7 cellular contexts compared by ENCODE assay signal in the genomic region with DNA sequence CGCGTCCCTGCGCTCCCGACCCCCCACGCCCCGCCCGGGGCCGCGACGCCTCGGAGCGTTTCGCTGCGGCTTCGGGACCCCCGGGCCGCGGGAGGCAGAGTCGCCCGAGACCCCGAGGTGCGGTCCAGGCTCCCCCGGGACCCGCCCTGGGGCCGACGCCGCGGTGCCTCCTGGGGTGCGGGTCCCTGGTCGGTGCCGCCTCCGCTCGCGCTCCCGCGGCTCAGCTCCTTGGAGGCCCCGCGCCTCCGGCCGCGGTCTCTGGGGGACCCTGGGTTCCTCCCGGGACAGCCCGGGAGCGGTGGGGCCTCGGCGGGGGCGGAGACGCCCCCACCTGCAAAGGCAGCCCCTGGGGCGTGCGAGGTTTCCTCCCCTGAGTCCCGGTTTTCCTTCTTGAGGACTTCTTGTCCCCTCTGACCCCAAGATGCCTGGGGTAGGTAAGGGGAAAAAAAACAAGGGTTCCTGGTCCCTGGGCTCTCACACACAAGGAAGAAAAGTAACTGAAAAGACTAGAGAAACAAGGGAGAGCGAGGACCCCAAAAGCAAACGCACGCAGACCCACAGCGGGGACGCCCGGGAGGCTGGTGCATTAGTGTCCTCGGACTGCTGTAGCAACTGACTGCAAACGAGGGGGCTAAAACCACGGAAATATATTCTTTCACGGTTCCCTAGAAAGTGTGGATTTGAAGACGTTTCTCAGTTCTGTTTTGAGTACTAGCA. TPM values are rescaled to one million over a fixed set of nuclear protein-coding genes. Genes with fewer than 3 reads are reported as not detected.
DNase-seq lines count a peak whose midpoint lies in the region; ATAC-seq and TF ChIP-seq lines count a peak whose summit lies in the region.

No MANE protein-coding gene starts in this region.

- no peak overlapping the region for H3K27ac Mint-ChIP-seq in MCF 10A (ENCODE audit: low read depth, unreplicated experiment)

- no peak overlapping the region for H4K91ac ChIP-seq in mesenchymal stem cell (ENCODE audit: low read length)

- no peaks in the 10 kb centered on the region for H3K36me3 Mint-ChIP-seq in MCF 10A (ENCODE audit: insufficient read depth, unreplicated experiment)

- H3K4me1 ChIP-seq in mesenchymal stem cell (ENCODE audit: control insufficient read depth, insufficient read depth, low read depth, low read length) (peaks cover 8% of the 10 kb centered on the region), aorta (ENCODE audit: control insufficient read depth in 1 of 2, insufficient read depth in 2 of 2, low read length in 2 of 2) (no peaks in the 10 kb centered on the region)

- peak overlapping the region; percentile 65 for H3K4me3 Mint-ChIP-seq in MCF 10A (ENCODE audit: unreplicated experiment)

- H2AFZ ChIP-seq in mesenchymal stem cell (ENCODE audit: low read depth, low read length), result peak overlapping the region; percentile 63

- no peak for DNase-seq in MCF 10A (ENCODE audit: unreplicated experiment)
- no peak for DNase-seq in mesenchymal stem cell
- DNase-seq in aorta, result no peak
- DNase-seq in MV-4-11 (lab: John Stamatoyannopoulos, UW), result no peak
- no peak for DNase-seq in effector CD4-positive, alpha-beta T cell

- H3K14ac ChIP-seq in mesenchymal stem cell (ENCODE audit: low read length in 2 of 2), result no peak overlapping the region

- no peak overlapping the region for H2AK5ac ChIP-seq in mesenchymal stem cell (ENCODE audit: low read length, severe bottlenecking)

- no peaks in the 10 kb centered on the region for H3K27me3 ChIP-seq in mesenchymal stem cell (ENCODE audit: control insufficient read depth in 1 of 2, insufficient read depth in 1 of 2, low read length in 2 of 2)
- H3K27me3 ChIP-seq in aorta (ENCODE audit: control insufficient read depth in 1 of 2, insufficient read depth in 2 of 2, low read length in 1 of 2), result no peaks in the 10 kb centered on the region

- H3K4me3 ChIP-seq in mesenchymal stem cell (ENCODE audit: insufficient read depth in 1 of 2, low read depth in 1 of 2, low read length in 2 of 2) (peak overlapping the region; percentile 83 to 97), aorta (ENCODE audit: low read length in 2 of 2) (peak overlapping the region; percentile 63 to 81)

- H3K36me3 ChIP-seq in mesenchymal stem cell (ENCODE audit: control insufficient read depth in 1 of 2, insufficient read depth in 2 of 2, low read depth in 1 of 2, low read length in 2 of 2), result peaks cover 14 to 21% of the 10 kb centered on the region in 2 experiments
- no peaks in the 10 kb centered on the region for H3K36me3 ChIP-seq in aorta (ENCODE audit: control insufficient read depth in 1 of 2, insufficient read depth in 2 of 2, low read length in 1 of 2)

- no peak overlapping the region for H3K27ac ChIP-seq in mesenchymal stem cell (ENCODE audit: low read length, poor library complexity, severe bottlenecking)
- H3K27ac ChIP-seq in aorta (ENCODE audit: low read depth in 1 of 2, low read length in 2 of 2), result no peak overlapping the region

- no peak for TF ChIP-seq POLR2A in GM18505 (IDR thresholded peaks at IDR 0.05; ENCODE audit: borderline replicate concordance, extremely low read depth, insufficient read depth, insufficient read length)

- intact Hi-C loops in MCF 10A (cut with micrococcal nuclease) (no loop called here), aorta (cut with DNase I) (loop anchor here in 1 of 2 donors (1.0 kb wide), 1 partner anchor 58 kb away; a partner anchor contains a TSS)

- H4K8ac ChIP-seq in mesenchymal stem cell (ENCODE audit: low read length), result no peak overlapping the region

- no peaks in the 10 kb centered on the region for H3K27me3 Mint-ChIP-seq in MCF 10A (ENCODE audit: insufficient read depth, unreplicated experiment)

- peak overlapping the region; percentile 87 for H3K9ac ChIP-seq in mesenchymal stem cell (ENCODE audit: low read length)

- peaks cover 25% of the 10 kb centered on the region for H3K79me1 ChIP-seq in mesenchymal stem cell (replicated peaks; ENCODE audit: low read length, poor library complexity, severe bottlenecking)

- H2BK5ac ChIP-seq in mesenchymal stem cell (ENCODE audit: low read depth, low read length, poor library complexity, severe bottlenecking), result no peak overlapping the region

- TF ChIP-seq CTCF in MCF 10A (IDR thresholded peaks at IDR 0.05; ENCODE audit: unreplicated experiment), result no peak

- no peak overlapping the region for H2BK15ac ChIP-seq in mesenchymal stem cell (ENCODE audit: low read depth, poor library complexity, severe bottlenecking)

- peak overlapping the region; percentile 19 for H2BK120ac ChIP-seq in mesenchymal stem cell (ENCODE audit: low read depth, low read length)

- POLR2A ChIA-PET in MCF 10A (lab: Yijun Ruan, JAX), result interaction anchor here (0.9 to 2.7 kb wide), 11 partner anchors 9 to 215 kb away, joined by 3 to 11 read pairs (median 5); a partner anchor contains a TSS

- ATAC-seq in GM18505 (IDR thresholded peaks at IDR 0.05; ENCODE audit: unreplicated experiment) (peak; percentile 16), HG03520 (IDR thresholded peaks at IDR 0.05; ENCODE audit: unreplicated experiment) (peak; percentile 4), aorta (ENCODE audit: low FRiP score) (no peak)

- H3K9me3 Mint-ChIP-seq in MCF 10A (ENCODE audit: unreplicated experiment), result peaks cover 3% of the 10 kb centered on the region

- peak overlapping the region; percentile 62 to 76 for H3K18ac ChIP-seq in mesenchymal stem cell (ENCODE audit: low read depth in 1 of 2, low read length in 2 of 2)

- H3K4me1 Mint-ChIP-seq in MCF 10A (ENCODE audit: insufficient read depth, unreplicated experiment), result peaks cover 6% of the 10 kb centered on the region

- peak overlapping the region; percentile 96 for H3K4me2 ChIP-seq in mesenchymal stem cell (ENCODE audit: low read length, poor library complexity, severe bottlenecking)

- peak overlapping the region in 1 of 2 experiments; percentile 81 for H3K4ac ChIP-seq in mesenchymal stem cell (ENCODE audit: low read depth in 1 of 2, low read length in 2 of 2)

- 13% methylated on average over 49 of the region's 62 CpGs for WGBS in mesenchymal stem cell
- 3% methylated on average over 42 to 62 of the region's 62 CpGs for WGBS in aorta, 2 donors

- CTCF ChIA-PET in MCF 10A (lab: Yijun Ruan, JAX), result interaction anchor here (0.7 to 0.9 kb wide), 2 partner anchors 22 to 46 kb away, joined by 3 read pairs; no protein-coding TSS in a partner anchor

- H3K23ac ChIP-seq in mesenchymal stem cell (ENCODE audit: low read length in 2 of 2), result peak overlapping the region in 1 of 2 experiments; percentile 87

- H3K9me3 ChIP-seq in mesenchymal stem cell (ENCODE audit: control insufficient read depth, low read length) (peaks cover 26% of the 10 kb centered on the region), aorta (ENCODE audit: control insufficient read depth, low read length) (peaks cover 2% of the 10 kb centered on the region)

- H2BK12ac ChIP-seq in mesenchymal stem cell (ENCODE audit: low read length in 2 of 2), result no peak overlapping the region

- BruUV-seq in MCF 10A (replicated peaks; lab: Mats Ljungman, UMichigan), result no TSS peak

RNA-seq across cellular contexts. Expression of a gene that starts 0.7 kb away (rescaled TPM):
- total RNA-seq in MCF 10A (2022), result 4.9 and 6.6 TPM in 2 replicates
- 2.9 TPM for polyA plus RNA-seq in mesenchymal stem cell (2013, experiment 1 of 2)
- 3.0 TPM for polyA plus RNA-seq in mesenchymal stem cell (2013, experiment 2 of 2)
- total RNA-seq in aorta, result 1 to 10 TPM; 8.1 to 9.5 TPM
- polyA plus RNA-seq in aorta, result 1 to 10 TPM; 1.8 to 2.1 TPM

RNA-seq across cellular contexts. Expression of a gene that starts 22.3 kb away (rescaled TPM):
- 3.1 and 4.0 TPM in 2 replicates for total RNA-seq in MCF 10A (2022)
- 2.2 TPM for polyA plus RNA-seq in mesenchymal stem cell (2013, experiment 1 of 2)
- polyA plus RNA-seq in mesenchymal stem cell (2013, experiment 2 of 2), result 2.3 TPM
- total RNA-seq in aorta, result 1 to 10 TPM; 3.4 to 6.1 TPM
- 1 to 10 TPM in 1 of 2 donors, under 1 TPM in 1; 0.38 to 4.4 TPM for polyA plus RNA-seq in aorta

RNA-seq across cellular contexts. Expression of a gene that starts 25.1 kb away (rescaled TPM):
- total RNA-seq in MCF 10A (2022), result not detected in 2 replicates
- not detected for polyA plus RNA-seq in mesenchymal stem cell (2013, experiment 1 of 2)
- 0.01 TPM for polyA plus RNA-seq in mesenchymal stem cell (2013, experiment 2 of 2)
- total RNA-seq in aorta, result under 1 TPM in 1 of 2 donors, not detected in 1; 0.16 TPM
- not detected for polyA plus RNA-seq in aorta

RNA-seq across cellular contexts. Expression of a gene that starts 56.7 kb away (rescaled TPM):
- 93.7 and 114 TPM in 2 replicates for total RNA-seq in MCF 10A (2022)
- polyA plus RNA-seq in mesenchymal stem cell (2013, experiment 1 of 2), result 30.9 TPM
- 31.0 TPM for polyA plus RNA-seq in mesenchymal stem cell (2013, experiment 2 of 2)
- total RNA-seq in aorta, result 10 to 100 TPM; 26.4 to 33.2 TPM
- polyA plus RNA-seq in aorta, result 10 to 100 TPM in 1 of 2 donors, 1 to 10 TPM in 1; 9.3 to 55.4 TPM

RNA-seq across cellular contexts. Expression of a gene that starts 58.7 kb away (rescaled TPM):
- 4.8 and 5.5 TPM in 2 replicates for total RNA-seq in MCF 10A (2022)
- polyA plus RNA-seq in mesenchymal stem cell (2013, experiment 1 of 2), result 1.7 TPM
- polyA plus RNA-seq in mesenchymal stem cell (2013, experiment 2 of 2), result 1.9 TPM
- total RNA-seq in aorta, result 1 to 10 TPM; 2.7 to 4.1 TPM
- polyA plus RNA-seq in aorta, result 1 to 10 TPM; 2.5 to 3.3 TPM
